ENCODE assay signal across 11 cellular contexts in genomic region chr12:27193854-27194544, GRCh38. TPM values are rescaled to one million over a fixed set of nuclear protein-coding genes. Genes with fewer than 3 reads are reported as not detected.
DNase-seq lines count a peak whose midpoint lies in the region; ATAC-seq, FAIRE-seq and TF ChIP-seq lines count a peak whose summit lies in the region.
"Had no signal": no experiment of that assay in that cellular context is flagged by ENCODE, and none has a peak within 500 bp of the region (broad histone marks: within the 10 kb centered on the region; RNA-seq: fewer than 3 reads in every experiment).

No MANE protein-coding gene starts in this region.

- H3K27ac ChIP-seq in ACC112 (ENCODE audit: low read depth, low read length), result peak overlapping the region; percentile 27; the same call in 1 of the 2 replicates
- no peak overlapping the region for H3K27ac ChIP-seq in substantia nigra (ENCODE audit: low read depth, low read length, poor library complexity, severe bottlenecking)

- TF ChIP-seq CTCF in mesothelial cell of epicardium (IDR thresholded peaks at IDR 0.05; ENCODE audit: unreplicated experiment), result no peak

- peak overlapping the region; percentile 46 for H2AFZ ChIP-seq in ACC112 (ENCODE audit: low read length, unreplicated experiment)

- no peaks in the 10 kb centered on the region for H3K27me3 Mint-ChIP-seq in mesothelial cell of epicardium (ENCODE audit: low read depth)
- H3K27me3 Mint-ChIP-seq: activated CD4-positive, alpha-beta T cell treated with anti-CD3 and anti-CD28 coated beads, Interleukin-2, amount 10 ng/mL, durations not matched to agents 7 days and 5 days had no signal

- H3K9me3 Mint-ChIP-seq in mesothelial cell of epicardium, result no peaks in the 10 kb centered on the region
- H3K9me3 Mint-ChIP-seq: activated CD4-positive, alpha-beta T cell treated with anti-CD3 and anti-CD28 coated beads, Interleukin-2, amount 10 ng/mL, durations not matched to agents 7 days and 5 days had no signal

- H3K27me3 ChIP-seq in ACC112 (ENCODE audit: insufficient read depth, low read length), result no peaks in the 10 kb centered on the region

- H3K4me1 Mint-ChIP-seq in mesothelial cell of epicardium, result peaks cover 13% of the 10 kb centered on the region
- H3K4me1 Mint-ChIP-seq: activated CD4-positive, alpha-beta T cell treated with anti-CD3 and anti-CD28 coated beads, Interleukin-2, amount 10 ng/mL, durations not matched to agents 7 days and 5 days had no signal

- no peak for FAIRE-seq in RCC 7860 (lab: Jason Lieb, UNC)
- FAIRE-seq in GM19239 (lab: Jason Lieb, UNC), result no peak

- peak overlapping the region; percentile 54 for H3K27ac Mint-ChIP-seq in mesothelial cell of epicardium
- H3K27ac Mint-ChIP-seq: activated CD4-positive, alpha-beta T cell treated with anti-CD3 and anti-CD28 coated beads, Interleukin-2, amount 10 ng/mL, durations not matched to agents 7 days and 5 days had no signal

- no peak overlapping the region for H3K4me3 Mint-ChIP-seq in mesothelial cell of epicardium
- H3K4me3 Mint-ChIP-seq: activated CD4-positive, alpha-beta T cell treated with anti-CD3 and anti-CD28 coated beads, Interleukin-2, amount 10 ng/mL, durations not matched to agents 7 days and 5 days had no signal

- H3K4me3 ChIP-seq in ACC112 (ENCODE audit: low read depth, low read length), result no peak overlapping the region

- no peaks in the 10 kb centered on the region for H3K36me3 Mint-ChIP-seq in mesothelial cell of epicardium

- H3K79me2 ChIP-seq in ACC112 (ENCODE audit: control insufficient read depth, insufficient read depth, low read length, unreplicated experiment), result no peaks in the 10 kb centered on the region

- peak; percentile 39 for DNase-seq in RCC 7860 (ENCODE audit: low spot score)
- DNase-seq in fibroblast of gingiva (ENCODE audit: low read depth), result peak; percentile 81
- DNase-seq in mesothelial cell of epicardium (ENCODE audit: low spot score in 2 of 2, unreplicated experiment in 2 of 2), result no peak
- DNase-seq in occipital lobe (lab: John Stamatoyannopoulos, UW), result no peak
- no peak for DNase-seq in substantia nigra (lab: John Stamatoyannopoulos, UW)
- no peak for DNase-seq in GM19239 (ENCODE audit: insufficient read length, low spot score)
- DNase-seq: activated CD4-positive, alpha-beta T cell treated with anti-CD3 and anti-CD28 coated beads, Interleukin-2, amount 10 ng/mL, durations not matched to agents 7 days and 5 days; cerebellar nuclear complex; stimulated activated CD4-positive, alpha-beta T cell treated with anti-CD3 and anti-CD28 coated beads, Interleukin-4, amount 100 ng/mL, for 4 hours had no signal

- no peaks in the 10 kb centered on the region for H3K36me3 ChIP-seq in ACC112 (ENCODE audit: insufficient read depth, low read length)

- ATAC-seq in GM18498 (IDR thresholded peaks at IDR 0.05; ENCODE audit: unreplicated experiment), result no peak

- H3K4me1 ChIP-seq in ACC112 (ENCODE audit: control insufficient read depth, insufficient read depth, low read length, unreplicated experiment), result peaks cover 39% of the 10 kb centered on the region

RNA-seq across cellular contexts. Expression of gene STK38L, which starts 50.1 kb away (rescaled TPM):
- total RNA-seq in mesothelial cell of epicardium, result 46.7 to 48.2 TPM (median 47.0 TPM) in 3 replicates
- total RNA-seq in occipital lobe, result 23.1 TPM

Comparison
In these comparisons a context has a peak if more than half of its experiments do, and no peak if none do; other contexts are left out.
1. DNase-seq: peak in RCC 7860 (single experiment) and fibroblast of gingiva (single experiment); none in mesothelial cell of epicardium (0 of 2), occipital lobe (single experiment), substantia nigra (0 of 49) and GM19239 (single experiment).